Comparison of ENCODE assay signal across 8 cellular contexts in genomic region chr3:129027544-129027880, GRCh38. TPM values are rescaled to one million over a fixed set of nuclear protein-coding genes. Genes with fewer than 3 reads are reported as not detected.
A peak's percentile ranks its signal among the peaks of the same experiment; 100 is the strongest.
DNase-seq lines count a peak whose midpoint lies in the region; ATAC-seq and TF ChIP-seq lines count a peak whose summit lies in the region.

No MANE protein-coding gene starts in this region.

- no peaks in the 10 kb centered on the region for H3K36me3 Mint-ChIP-seq in stimulated activated memory B cell treated with anti-CD40 and anti-IgM and Interleukin-4, amounts not matched to agents 10 μg/mL and 1 μg/mL and 100 μg/mL, for 72 hours

- POLR2A ChIA-PET in SK-N-SH (lab: Yijun Ruan, JAX) = no interaction called here

- peaks cover 4% of the 10 kb centered on the region for H3F3A ChIP-seq in SK-N-SH (replicated peaks; ENCODE audit: insufficient read depth)

- no peaks in the 10 kb centered on the region for H3K9me2 ChIP-seq in SK-N-SH

- no peak for TF ChIP-seq CTCF in SK-N-SH (IDR thresholded peaks at IDR 0.05)

- DNase-seq in SK-N-SH = no peak
- no peak for DNase-seq in SJCRH30
- DNase-seq in activated CD8-positive, alpha-beta memory T cell treated with anti-CD3 and anti-CD28 coated beads for 24 hours = no peak
- no peak for DNase-seq in NCI-H1436 (lab: John Stamatoyannopoulos, UW)

- ATAC-seq in SK-N-SH treated with all-trans-retinoic acid at 6 μM for 48 hours (no peak), GM18517 (IDR thresholded peaks at IDR 0.05; ENCODE audit: unreplicated experiment) (no peak)
- no peak for ATAC-seq in stimulated activated memory B cell treated with anti-CD40 and anti-IgM and Interleukin-4, amounts not matched to agents 10 μg/mL and 1 μg/mL and 100 μg/mL, for 72 hours

- H3K27me3 Mint-ChIP-seq in stimulated activated memory B cell treated with anti-CD40 and anti-IgM and Interleukin-4, amounts not matched to agents 10 μg/mL and 1 μg/mL and 100 μg/mL, for 72 hours = peaks cover 13% of the 10 kb centered on the region

- H3K4me1 ChIP-seq in SK-N-SH (ENCODE audit: control insufficient read depth in 1 of 2, insufficient read depth in 2 of 2, low read depth in 1 of 2, low read length in 1 of 2) (peaks cover 0 to 5% of the 10 kb centered on the region in 2 experiments; a peak in 1 of 4 replicates), SJCRH30 (peaks cover 14% of the 10 kb centered on the region), iPS-15b (ENCODE audit: control insufficient read depth, insufficient read depth, low read length) (no peaks in the 10 kb centered on the region)

- H3K27me3 ChIP-seq in SK-N-SH (ENCODE audit: insufficient read depth) (no peaks in the 10 kb centered on the region; the same call in 1 of the 2 replicates), SJCRH30 (no peaks in the 10 kb centered on the region), iPS-15b (ENCODE audit: control insufficient read depth, insufficient read depth, low read length) (peaks cover 25% of the 10 kb centered on the region)

- H3K9me3 ChIP-seq in SK-N-SH (no peaks in the 10 kb centered on the region), SJCRH30 (replicated peaks) (no peaks in the 10 kb centered on the region), iPS-15b (ENCODE audit: control insufficient read depth, insufficient read depth, low read length) (no peaks in the 10 kb centered on the region)

- CTCF ChIA-PET in SK-N-SH (lab: Yijun Ruan, JAX) = interaction anchor here (1.0 to 4.4 kb wide), 11 partner anchors 9 to 135 kb away, joined by 3 to 37 read pairs (median 7); no protein-coding TSS in a partner anchor

- H3K27ac ChIP-seq in SK-N-SH (ENCODE audit: low read depth in 2 of 2, low read length in 1 of 2) (no peak overlapping the region), SJCRH30 (no peak overlapping the region)

- peak overlapping the region; percentile 37 to 59 for H3K4me3 ChIP-seq in SK-N-SH (ENCODE audit: low read depth in 2 of 2, low read length in 1 of 2)
- H3K4me3 ChIP-seq in SJCRH30 = peak overlapping the region; percentile 20; the same call in 1 of the 2 replicates
- H3K4me3 ChIP-seq in iPS-15b (ENCODE audit: low read depth, low read length) = peak overlapping the region; percentile 58

- peak overlapping the region; percentile 51 for H3K4me3 Mint-ChIP-seq in stimulated activated memory B cell treated with anti-CD40 and anti-IgM and Interleukin-4, amounts not matched to agents 10 μg/mL and 1 μg/mL and 100 μg/mL, for 72 hours

- WGBS in SK-N-SH (ENCODE audit: low lambda C conversion rate) = 36% methylated on average over 13 of the region's 15 CpGs

- TF ChIP-seq RAD21 in SK-N-SH (IDR thresholded peaks at IDR 0.05; ENCODE audit: low read length) = no peak

- peaks cover 10% of the 10 kb centered on the region for H3K4me1 Mint-ChIP-seq in stimulated activated memory B cell treated with anti-CD40 and anti-IgM and Interleukin-4, amounts not matched to agents 10 μg/mL and 1 μg/mL and 100 μg/mL, for 72 hours

- no peak overlapping the region for H3K9ac ChIP-seq in SK-N-SH
- H3K9ac ChIP-seq in iPS-15b (ENCODE audit: low read depth, low read length) = no peak overlapping the region

- H3K9me3 Mint-ChIP-seq in stimulated activated memory B cell treated with anti-CD40 and anti-IgM and Interleukin-4, amounts not matched to agents 10 μg/mL and 1 μg/mL and 100 μg/mL, for 72 hours = no peaks in the 10 kb centered on the region

- no peaks in the 10 kb centered on the region for H3K79me2 ChIP-seq in SK-N-SH (ENCODE audit: insufficient read depth)

- H2AFZ ChIP-seq in SK-N-SH (ENCODE audit: low read depth) = peak overlapping the region; percentile 92; the same call in 1 of the 2 replicates

- no peaks in the 10 kb centered on the region for H4K20me1 ChIP-seq in SK-N-SH (ENCODE audit: insufficient read depth)

- no peak overlapping the region for H3K27ac Mint-ChIP-seq in stimulated activated memory B cell treated with anti-CD40 and anti-IgM and Interleukin-4, amounts not matched to agents 10 μg/mL and 1 μg/mL and 100 μg/mL, for 72 hours

- TF ChIP-seq EP300 in SK-N-SH (IDR thresholded peaks at IDR 0.05; ENCODE audit: borderline replicate concordance in 1 of 2, low read depth in 1 of 2, low read length in 1 of 2) = no peak

- peak overlapping the region; percentile 85 for H3K4me2 ChIP-seq in SK-N-SH

- H3K36me3 ChIP-seq in SK-N-SH (replicated peaks in 1 of 2; ENCODE audit: control insufficient read depth in 1 of 2, insufficient read depth in 2 of 2, low read length in 1 of 2) = no peaks in the 10 kb centered on the region
- no peaks in the 10 kb centered on the region for H3K36me3 ChIP-seq in SJCRH30
- H3K36me3 ChIP-seq in iPS-15b (ENCODE audit: control insufficient read depth, insufficient read depth, low read length) = no peaks in the 10 kb centered on the region

TF ChIP-seq in SK-N-SH, 30 proteins besides CTCF, POLR2A, EP300 and RAD21 (continues in another document):
- TF ChIP-seq TAF1 (IDR thresholded peaks at IDR 0.05; ENCODE audit: borderline replicate concordance, low read depth, low read length) (no peak), GABPA (IDR thresholded peaks at IDR 0.05; ENCODE audit: low read depth) (no peak), NFIC (IDR thresholded peaks at IDR 0.05; ENCODE audit: borderline replicate concordance) (no peak), JUND (IDR thresholded peaks at IDR 0.05) (no peak), ELF1 (IDR thresholded peaks at IDR 0.05) (no peak), TCF12 (IDR thresholded peaks at IDR 0.05) (no peak), IRF3 (IDR thresholded peaks at IDR 0.05; ENCODE audit: low read depth, low read length) (no peak), CHD2 (IDR thresholded peaks at IDR 0.05; ENCODE audit: low read length, partially characterized antibody) (no peak), RFX5 (IDR thresholded peaks at IDR 0.05; ENCODE audit: low read length) (no peak), FOSL2 (IDR thresholded peaks at IDR 0.05; ENCODE audit: borderline replicate concordance, low read depth) (no peak), GATA2 (CRISPR knock-in tag; IDR thresholded peaks at IDR 0.05) (no peak)

TF ChIP-seq in SK-N-SH treated with all-trans-retinoic acid at 6 μM for 48 hours, 23 proteins besides CTCF, POLR2A, EP300 and RAD21:
- TF ChIP-seq OSR1 (CRISPR knock-in tag; IDR thresholded peaks at IDR 0.05) = no peak
- no peak for TF ChIP-seq CSRNP3 (CRISPR knock-in tag; IDR thresholded peaks at IDR 0.05)
- TF ChIP-seq SNAI2 (CRISPR knock-in tag; IDR thresholded peaks at IDR 0.05) = no peak
- no peak for TF ChIP-seq ZFP30 (CRISPR knock-in tag; IDR thresholded peaks at IDR 0.05)
- no peak for TF ChIP-seq ESRRG (CRISPR knock-in tag; IDR thresholded peaks at IDR 0.05)
- no peak for TF ChIP-seq CSDC2 (CRISPR knock-in tag; IDR thresholded peaks at IDR 0.05)
- TF ChIP-seq GLIS3 (CRISPR knock-in tag; IDR thresholded peaks at IDR 0.05) = no peak

RNA-seq across cellular contexts. Expression of gene EFCC1, which starts 26.4 kb away (rescaled TPM):
- polyA plus RNA-seq in SK-N-SH (2012; rRNA removed) = not detected in 2 replicates
- not detected in 2 replicates for polyA plus RNA-seq in SK-N-SH (2012; cell fraction: cytosol; rRNA removed)
- not detected in 2 replicates for polyA plus RNA-seq in SK-N-SH (2012; cell fraction: nucleus; rRNA removed)
- 0.05 and 0.08 TPM in 2 replicates for total RNA-seq in SJCRH30 (2014; rRNA removed; shearing (Covaris generic))

RNA-seq across cellular contexts. Expression of gene GP9, which starts 33.1 kb away (rescaled TPM):
- polyA plus RNA-seq in SK-N-SH (2012; rRNA removed) = not detected in 2 replicates
- polyA plus RNA-seq in SK-N-SH (2012; cell fraction: cytosol; rRNA removed) = not detected in 2 replicates
- polyA plus RNA-seq in SK-N-SH (2012; cell fraction: nucleus; rRNA removed) = not detected in 2 replicates
- not detected in 2 replicates for total RNA-seq in SJCRH30 (2014; rRNA removed; shearing (Covaris generic))

RNA-seq across cellular contexts. Expression of gene CFAP92, which starts 33.6 kb away (rescaled TPM):
- polyA plus RNA-seq in SK-N-SH (2012; rRNA removed) = not detected in 2 replicates
- 0.04 and 0.07 TPM in 2 replicates for polyA plus RNA-seq in SK-N-SH (2012; cell fraction: cytosol; rRNA removed)
- polyA plus RNA-seq in SK-N-SH (2012; cell fraction: nucleus; rRNA removed) = not detected in 2 replicates
- 0.12 TPM in 1 of 2 replicates, not detected in the other for total RNA-seq in SJCRH30 (2014; rRNA removed; shearing (Covaris generic))
